Comparison of ENCODE assay signal across 27 cellular contexts in genomic region chr14:79298373-79298772, GRCh38.
"Had no signal": no experiment of that assay in that cellular context is flagged by ENCODE, and none has a peak within 500 bp of the region (broad histone marks: within the 10 kb centered on the region; RNA-seq: fewer than 3 reads in every experiment).

No MANE protein-coding gene starts in this region.

- H3K4me3 Mint-ChIP-seq: activated CD8-positive, alpha-beta T cell treated with anti-CD3 and anti-CD28 coated beads for 36 hours; activated naive CD8-positive, alpha-beta T cell treated with anti-CD3 and anti-CD28 coated beads, Interleukin-2, amount 10 ng/mL, durations not matched to agents 7 days and 5 days had no signal

- H3K9me3 Mint-ChIP-seq: activated naive CD8-positive, alpha-beta T cell treated with anti-CD3 and anti-CD28 coated beads, Interleukin-2, amount 10 ng/mL, durations not matched to agents 7 days and 5 days had no signal

- H3K4me3 ChIP-seq: adrenal gland, K562, SK-N-MC had no signal

- H3K27ac Mint-ChIP-seq: activated CD8-positive, alpha-beta T cell treated with anti-CD3 and anti-CD28 coated beads for 36 hours; activated naive CD8-positive, alpha-beta T cell treated with anti-CD3 and anti-CD28 coated beads, Interleukin-2, amount 10 ng/mL, durations not matched to agents 7 days and 5 days had no signal

- H3K27me3 Mint-ChIP-seq: activated CD8-positive, alpha-beta T cell treated with anti-CD3 and anti-CD28 coated beads for 36 hours; activated naive CD8-positive, alpha-beta T cell treated with anti-CD3 and anti-CD28 coated beads, Interleukin-2, amount 10 ng/mL, durations not matched to agents 7 days and 5 days had no signal

- H3K4me1 Mint-ChIP-seq: activated naive CD8-positive, alpha-beta T cell treated with anti-CD3 and anti-CD28 coated beads, Interleukin-2, amount 10 ng/mL, durations not matched to agents 7 days and 5 days had no signal

- H3K4me1 ChIP-seq: adrenal gland had no signal

- FAIRE-seq: K562 had no signal

- H3K9me3 ChIP-seq: adrenal gland had no signal

- ATAC-seq: activated CD8-positive, alpha-beta T cell treated with anti-CD3 and anti-CD28 coated beads for 36 hours; K562; Panc1; Right ventricle myocardium inferior had no signal

- DNase-seq: activated CD4-positive, alpha-beta T cell treated with anti-CD3 and anti-CD28 coated beads for 4 hours; activated CD8-positive, alpha-beta memory T cell treated with anti-CD3 and anti-CD28 coated beads, Interleukin-2, amount 50 U/mL, for 48 hours; activated CD8-positive, alpha-beta T cell treated with anti-CD3 and anti-CD28 coated beads for 36 hours; activated naive CD4-positive, alpha-beta T cell treated with anti-CD3 and anti-CD28 coated beads, Interleukin-2, amount 50 U/mL, for 16 hours; activated naive CD8-positive, alpha-beta T cell treated with anti-CD3 and anti-CD28 coated beads, Interleukin-2, amount 10 ng/mL, durations not matched to agents 7 days and 5 days; activated T-cell treated with anti-CD3 and anti-CD28 coated beads, Interleukin-2, amount 50 U/mL, for 1 hour; adrenal gland; anterior cingulate cortex; cerebellar nuclear complex; Karpas-422; MM.1S; NCI-H1694 treated with DMSO at 0.1 percent for 48 hours; NCI-H2029 treated with DMSO at 0.1 percent for 48 hours; NCI-H2171; NCI-H2227 treated with DMSO at 0.1 percent for 48 hours; NCI-H446 treated with DMSO at 0.1 percent for 48 hours; NCI-H526; NCI-H774; NK-92 treated with Interleukin-12 subunit alpha and Interleukin-12 subunit beta, amount 100 ng/mL, for 24 hours; OCI-M1; RPMI8226; T-helper 1 cell; WERI-Rb-1 had no signal

- H3K27ac ChIP-seq: adrenal gland, SK-N-MC, WERI-Rb-1 had no signal

- H3K36me3 Mint-ChIP-seq: activated naive CD8-positive, alpha-beta T cell treated with anti-CD3 and anti-CD28 coated beads, Interleukin-2, amount 10 ng/mL, durations not matched to agents 7 days and 5 days had no signal

- H3K36me3 ChIP-seq: adrenal gland, WERI-Rb-1 had no signal

- H3K27me3 ChIP-seq: adrenal gland had no signal
